9 cellular contexts compared by ENCODE assay signal in the genomic region with DNA sequence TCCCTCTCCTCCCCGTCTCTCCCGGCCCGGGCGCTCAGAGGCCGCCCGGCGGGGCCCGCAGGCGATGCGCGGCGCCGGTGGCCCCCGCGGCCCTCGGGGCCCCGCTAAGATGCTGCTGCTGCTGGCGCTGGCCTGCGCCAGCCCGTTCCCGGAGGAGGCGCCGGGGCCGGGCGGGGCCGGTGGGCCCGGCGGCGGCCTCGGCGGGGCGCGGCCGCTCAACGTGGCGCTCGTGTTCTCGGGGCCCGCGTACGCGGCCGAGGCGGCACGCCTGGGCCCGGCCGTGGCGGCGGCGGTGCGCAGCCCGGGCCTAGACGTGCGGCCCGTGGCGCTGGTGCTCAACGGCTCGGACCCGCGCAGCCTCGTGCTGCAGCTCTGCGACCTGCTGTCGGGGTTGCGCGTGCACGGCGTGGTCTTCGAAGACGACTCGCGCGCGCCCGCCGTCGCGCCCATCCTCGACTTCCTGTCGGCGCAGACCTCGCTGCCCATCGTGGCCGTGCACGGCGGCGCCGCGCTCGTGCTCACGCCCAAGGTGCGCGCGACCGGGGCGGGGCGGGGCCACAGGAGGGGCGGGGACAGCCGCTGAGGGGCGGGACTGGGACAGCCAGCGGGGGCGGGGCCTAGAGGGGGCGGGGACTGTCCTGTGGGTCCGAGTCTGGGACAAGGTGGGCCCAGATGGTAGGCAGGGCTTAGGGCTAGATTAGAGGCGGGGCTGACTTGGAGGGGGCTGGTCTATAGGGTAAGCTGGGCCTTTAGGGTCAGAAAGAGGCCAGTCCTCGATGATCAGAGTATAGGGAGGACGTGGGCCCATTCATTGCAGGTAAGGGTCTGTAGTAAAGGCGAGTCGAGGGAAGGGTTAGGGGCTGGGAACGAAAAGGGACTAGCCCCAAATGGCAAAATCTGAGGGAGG. TPM values are rescaled to one million over a fixed set of nuclear protein-coding genes. Genes with fewer than 3 reads are reported as not detected.
A peak's percentile ranks its signal among the peaks of the same experiment; 100 is the strongest.
DNase-seq lines count a peak whose midpoint lies in the region; ATAC-seq, FAIRE-seq and TF ChIP-seq lines count a peak whose summit lies in the region.
"Had no signal": no experiment of that assay in that cellular context is flagged by ENCODE, and none has a peak within 500 bp of the region (broad histone marks: within the 10 kb centered on the region; RNA-seq: fewer than 3 reads in every experiment).

No MANE protein-coding gene starts in this region.

- peak overlapping the region; percentile 91 for H3K27ac Mint-ChIP-seq in chondrocyte (ENCODE audit: unreplicated experiment)

- no peaks in the 10 kb centered on the region for H3K9me3 ChIP-seq in GM23248 (ENCODE audit: low read depth)
- H3K9me3 ChIP-seq in HepG2 (ENCODE audit: low read length): no peaks in the 10 kb centered on the region

- H3K27ac ChIP-seq in GM23248: peak overlapping the region; percentile 91
- no peak overlapping the region for H3K27ac ChIP-seq in HepG2 (ENCODE audit: extremely low read length, insufficient read depth, low read length)

- no peaks in the 10 kb centered on the region for H3K9me3 Mint-ChIP-seq in chondrocyte (ENCODE audit: low read depth)

- DNase-seq in COR-L47 (lab: John Stamatoyannopoulos, UW): peak; percentile 78
- DNase-seq in GM23248: peak; percentile 93
- DNase-seq in NCI-H2029 treated with DMSO at 0.1 percent for 48 hours (lab: John Stamatoyannopoulos, UW): peak; percentile 32
- peak; percentile 82 for DNase-seq in activated CD4-positive, CD25-positive, alpha-beta regulatory T cell treated with anti-CD3 and anti-CD28 coated beads, Interleukin-2, amount 50 U/mL, for 72 hours
- no peak for DNase-seq in chondrocyte (ENCODE audit: low spot score)
- peak; percentile 44 for DNase-seq in HepG2 (ENCODE audit: low spot score)
- peak; percentile 67 to 68 (median 68) for DNase-seq in stimulated activated CD4-positive, alpha-beta T cell treated with anti-CD3 and anti-CD28 coated beads, TNF-alpha, amount 100 ng/mL, for 4 hours (ENCODE audit: low read depth in 3 of 3)

- no peaks in the 10 kb centered on the region for H3K9me2 ChIP-seq in GM23248 (ENCODE audit: insufficient read depth)

- peak overlapping the region; percentile 98 for H3K4me2 ChIP-seq in GM23248 (ENCODE audit: unreplicated experiment)
- H3K4me2 ChIP-seq in HepG2 (ENCODE audit: low read depth, low read length): peak overlapping the region; percentile 81

- H3K9ac ChIP-seq in GM23248: peak overlapping the region; percentile 99
- H3K9ac ChIP-seq in HepG2 (ENCODE audit: insufficient read depth, low read depth, low read length): peak overlapping the region; percentile 49

- H3F3A ChIP-seq in GM23248 (ENCODE audit: insufficient read depth): peaks cover 19% of the 10 kb centered on the region

- H3K36me3 ChIP-seq in GM23248 (ENCODE audit: low read depth) (no peaks in the 10 kb centered on the region), HepG2 (replicated peaks in 1 of 2; ENCODE audit: control insufficient read depth in 1 of 2, insufficient read depth in 2 of 2, low read length in 2 of 2) (no peaks in the 10 kb centered on the region)

- CTCF ChIA-PET in HepG2 (lab: Yijun Ruan, JAX; ENCODE audit: low intra/inter-chr PET ratio, low total read pairs): no interaction called here

- BruUV-seq in HepG2 (replicated peaks; lab: Mats Ljungman, UMichigan): no TSS peak

- H4K20me1 ChIP-seq in GM23248 (ENCODE audit: insufficient read depth): no peaks in the 10 kb centered on the region
- H4K20me1 ChIP-seq in HepG2 (ENCODE audit: insufficient read depth, low read length): no peaks in the 10 kb centered on the region

- H3K4me1 ChIP-seq in GM23248 (ENCODE audit: insufficient read depth) (peaks cover 11% of the 10 kb centered on the region), HepG2 (ENCODE audit: insufficient read depth, low read length) (peaks cover 62% of the 10 kb centered on the region)

- peak overlapping the region; percentile 94 for H3K4me3 Mint-ChIP-seq in chondrocyte (ENCODE audit: unreplicated experiment)

- no peak for FAIRE-seq in HepG2 (lab: Jason Lieb, UNC)

- POLR2A ChIA-PET in HepG2 (lab: Yijun Ruan, JAX): no interaction called here

- H2AFZ ChIP-seq in GM23248: peak overlapping the region; percentile 90
- no peak overlapping the region for H2AFZ ChIP-seq in HepG2 (ENCODE audit: low read length)

- no peak for TF ChIP-seq EP300 in HepG2 (IDR thresholded peaks at IDR 0.05; ENCODE audit: low read depth in 2 of 2, low read length in 2 of 2)
- no peak for TF ChIP-seq EP300 in HepG2 (CRISPR knock-in tag; IDR thresholded peaks at IDR 0.05; ENCODE audit: borderline replicate concordance)

- 8 to 11% methylated on average over 50 to 97 of the region's 109 CpGs for WGBS in GM23248 (ENCODE audit: low coverage in 1 of 2, low lambda C conversion rate in 2 of 2, missing lambda C conversion rate in 2 of 2), 2 experiments
- 40% methylated on average over 70 of the region's 109 CpGs for WGBS in HepG2 (ENCODE audit: low lambda C conversion rate)

- no peaks in the 10 kb centered on the region for H3K36me3 Mint-ChIP-seq in chondrocyte (ENCODE audit: low read depth)

- H3K4me3 ChIP-seq in GM23248 (peak overlapping the region; percentile 92), HepG2 (replicated peaks in 1 of 3; ENCODE audit: insufficient read depth in 1 of 3, low read depth in 2 of 3, low read length in 3 of 3) (peak overlapping the region; percentile 38 to 69 (median 40))

- no peak for TF ChIP-seq RAD21 in HepG2 (CRISPR knock-in tag; IDR thresholded peaks at IDR 0.05)

- TF ChIP-seq POLR2A in HepG2 (IDR thresholded peaks at IDR 0.05; ENCODE audit: insufficient read depth in 1 of 2, low read depth in 2 of 2, low read length in 2 of 2): peak in 1 of 2 experiments; percentile 51; a peak in 3 of 4 replicates

- in situ Hi-C loops in GM23248 (cut with MboI): no loop called here
- in situ Hi-C loops in HepG2 (cut with HindIII; ENCODE audit: extremely low pct_ligation_motif_present, low pct_unique_long_range_greater_than_20kb): no loop called here

- ATAC-seq in HepG2 (peak; percentile 25), GM19395 (IDR thresholded peaks at IDR 0.05; ENCODE audit: unreplicated experiment) (no peak)

- H3K27me3 ChIP-seq in GM23248 (replicated peaks; ENCODE audit: insufficient read depth) (peaks cover 3% of the 10 kb centered on the region; the same call in 1 of the 2 replicates), HepG2 (ENCODE audit: control insufficient read depth in 1 of 2, insufficient read depth in 2 of 2, low read length in 2 of 2) (peaks cover 9 to 40% of the 10 kb centered on the region in 2 experiments)

- peaks cover 47% of the 10 kb centered on the region for H3K4me1 Mint-ChIP-seq in chondrocyte (ENCODE audit: low read depth)

- no peaks in the 10 kb centered on the region for H3K27me3 Mint-ChIP-seq in chondrocyte (ENCODE audit: low read depth)

- TF ChIP-seq CTCF in chondrocyte (IDR thresholded peaks at IDR 0.05): no peak
- no peak for TF ChIP-seq CTCF in HepG2 (CRISPR knock-in tag; IDR thresholded peaks at IDR 0.05)

- H3K79me2 ChIP-seq in GM23248 (ENCODE audit: insufficient read depth): no peaks in the 10 kb centered on the region
- no peaks in the 10 kb centered on the region for H3K79me2 ChIP-seq in HepG2 (ENCODE audit: insufficient read depth, low read length)

- intact Hi-C loops in HepG2 (cut with micrococcal nuclease; ENCODE audit: unreplicated experiment): no loop called here

RNA-seq across cellular contexts. Expression of gene GRIN2D, which starts 5.1 kb away (rescaled TPM):
- 0.54 and 0.76 TPM in 2 replicates for total RNA-seq in GM23248 (2014; rRNA removed; shearing (Covaris generic))
- 0.10 and 0.22 TPM in 2 replicates for polyA plus RNA-seq in GM23248 (2016; fragmentation: Nextera tagmentation; extraction: Ambion mirVana)
- total RNA-seq in chondrocyte: 2.4 to 5.1 TPM (median 4.9 TPM) in 3 replicates
- 0.02 TPM in 1 of 2 replicates, not detected in the other for total RNA-seq in HepG2 (2016; rRNA removed; fragmentation: Illumina TruSeq; extraction: Trizol)
- total RNA-seq in HepG2 (2016; cell fraction: cytosol; rRNA removed; fragmentation: Illumina TruSeq; extraction: Trizol; ENCODE audit: low read depth): under 0.01 TPM in 1 of 2 replicates, not detected in the other
- 0.04 TPM in 1 of 2 replicates, not detected in the other for total RNA-seq in HepG2 (2016; cell fraction: insoluble cytoplasmic fraction; rRNA removed; fragmentation: Illumina TruSeq; extraction: Trizol)
- 0.03 and 0.06 TPM in 2 replicates for total RNA-seq in HepG2 (2016; cell fraction: membrane; rRNA removed; fragmentation: Illumina TruSeq; extraction: Trizol)
- total RNA-seq in HepG2 (2016; cell fraction: nucleus; rRNA removed; fragmentation: Illumina TruSeq; extraction: Trizol): 0.09 and 0.22 TPM in 2 replicates
- 0.08 and 0.13 TPM in 2 replicates for polyA plus RNA-seq in HepG2 (2011; rRNA removed)
- polyA plus RNA-seq in HepG2 (2011; cell fraction: cytosol; rRNA removed): 0.05 and 0.06 TPM in 2 replicates
- polyA plus RNA-seq in HepG2 (2011; cell fraction: nucleus; rRNA removed): 0.43 and 0.61 TPM in 2 replicates
- polyA plus RNA-seq in HepG2 (2012): 0.29 and 0.34 TPM in 2 replicates
- 0.03 TPM in 2 replicates for polyA plus RNA-seq in HepG2 (2016; cell fraction: cytosol; fragmentation: Illumina TruSeq; extraction: Trizol; ENCODE audit: low read depth)
- 0.05 and 0.13 TPM in 2 replicates for polyA plus RNA-seq in HepG2 (2016; cell fraction: insoluble cytoplasmic fraction; fragmentation: Illumina TruSeq; extraction: Trizol; ENCODE audit: low read depth)
- polyA plus RNA-seq in HepG2 (2016; cell fraction: membrane; fragmentation: Illumina TruSeq; extraction: Trizol; ENCODE audit: low read depth): 0.07 TPM in 1 of 2 replicates, not detected in the other
- polyA plus RNA-seq in HepG2 (2016; cell fraction: nucleus; fragmentation: Illumina TruSeq; extraction: Trizol; ENCODE audit: insufficient read depth, low read depth): 0.31 TPM in 2 replicates
- 0.40 and 0.44 TPM in 2 replicates for polyA minus RNA-seq in HepG2 (2011; rRNA and poly(A)+ RNA removed; ENCODE audit: low replicate concordance)
- polyA minus RNA-seq in HepG2 (2011; cell fraction: cytosol; rRNA and poly(A)+ RNA removed): 0.10 and 0.26 TPM in 2 replicates
- 0.12 and 0.13 TPM in 2 replicates for polyA minus RNA-seq in HepG2 (2011; cell fraction: nucleus; rRNA and poly(A)+ RNA removed)

RNA-seq across cellular contexts. Expression of gene KDELR1, which starts 7.2 kb away (rescaled TPM):
- 126 and 170 TPM in 2 replicates for total RNA-seq in GM23248 (2014; rRNA removed; shearing (Covaris generic))
- polyA plus RNA-seq in GM23248 (2016; fragmentation: Nextera tagmentation; extraction: Ambion mirVana): 231 and 242 TPM in 2 replicates
- 251 to 261 TPM (median 251 TPM) in 3 replicates for total RNA-seq in chondrocyte
- total RNA-seq in HepG2 (2016; rRNA removed; fragmentation: Illumina TruSeq; extraction: Trizol): 70.8 and 134 TPM in 2 replicates
- 55.9 and 57.5 TPM in 2 replicates for total RNA-seq in HepG2 (2016; cell fraction: cytosol; rRNA removed; fragmentation: Illumina TruSeq; extraction: Trizol; ENCODE audit: low read depth)
- 61.8 and 132 TPM in 2 replicates for total RNA-seq in HepG2 (2016; cell fraction: insoluble cytoplasmic fraction; rRNA removed; fragmentation: Illumina TruSeq; extraction: Trizol)
- 111 and 112 TPM in 2 replicates for total RNA-seq in HepG2 (2016; cell fraction: membrane; rRNA removed; fragmentation: Illumina TruSeq; extraction: Trizol)
- 125 and 150 TPM in 2 replicates for total RNA-seq in HepG2 (2016; cell fraction: nucleus; rRNA removed; fragmentation: Illumina TruSeq; extraction: Trizol)
- polyA plus RNA-seq in HepG2 (2011; rRNA removed): 185 and 212 TPM in 2 replicates
- polyA plus RNA-seq in HepG2 (2011; cell fraction: cytosol; rRNA removed): 168 and 179 TPM in 2 replicates
- polyA plus RNA-seq in HepG2 (2011; cell fraction: nucleus; rRNA removed): 94.7 and 95.7 TPM in 2 replicates
- 187 and 197 TPM in 2 replicates for polyA plus RNA-seq in HepG2 (2012)
- polyA plus RNA-seq in HepG2 (2016; cell fraction: cytosol; fragmentation: Illumina TruSeq; extraction: Trizol; ENCODE audit: low read depth): 130 and 136 TPM in 2 replicates
- polyA plus RNA-seq in HepG2 (2016; cell fraction: insoluble cytoplasmic fraction; fragmentation: Illumina TruSeq; extraction: Trizol; ENCODE audit: low read depth): 151 and 179 TPM in 2 replicates
- 209 and 221 TPM in 2 replicates for polyA plus RNA-seq in HepG2 (2016; cell fraction: membrane; fragmentation: Illumina TruSeq; extraction: Trizol; ENCODE audit: low read depth)
- 421 and 451 TPM in 2 replicates for polyA plus RNA-seq in HepG2 (2016; cell fraction: nucleus; fragmentation: Illumina TruSeq; extraction: Trizol; ENCODE audit: insufficient read depth, low read depth)
- 143 and 261 TPM in 2 replicates for polyA minus RNA-seq in HepG2 (2011; rRNA and poly(A)+ RNA removed; ENCODE audit: low replicate concordance)
- polyA minus RNA-seq in HepG2 (2011; cell fraction: cytosol; rRNA and poly(A)+ RNA removed): 129 and 135 TPM in 2 replicates
- polyA minus RNA-seq in HepG2 (2011; cell fraction: nucleus; rRNA and poly(A)+ RNA removed): 29.5 and 36.8 TPM in 2 replicates

RNA-seq across cellular contexts. Expression of gene SYNGR4, which starts 34.4 kb away (rescaled TPM):
- total RNA-seq in GM23248 (2014; rRNA removed; shearing (Covaris generic)): not detected in 2 replicates
- polyA plus RNA-seq in GM23248 (2016; fragmentation: Nextera tagmentation; extraction: Ambion mirVana) (not detected in 2 replicates), HepG2 (2011; rRNA removed) (not detected in 2 replicates)
- total RNA-seq in chondrocyte (not detected in 3 replicates), HepG2 (2016; rRNA removed; fragmentation: Illumina TruSeq; extraction: Trizol) (not detected in 2 replicates)
- total RNA-seq in HepG2 (2016; cell fraction: cytosol; rRNA removed; fragmentation: Illumina TruSeq; extraction: Trizol; ENCODE audit: low read depth): not detected in 2 replicates
- total RNA-seq in HepG2 (2016; cell fraction: insoluble cytoplasmic fraction; rRNA removed; fragmentation: Illumina TruSeq; extraction: Trizol): not detected in 2 replicates
- not detected in 2 replicates for total RNA-seq in HepG2 (2016; cell fraction: membrane; rRNA removed; fragmentation: Illumina TruSeq; extraction: Trizol)
- not detected in 2 replicates for total RNA-seq in HepG2 (2016; cell fraction: nucleus; rRNA removed; fragmentation: Illumina TruSeq; extraction: Trizol)
- not detected in 2 replicates for polyA plus RNA-seq in HepG2 (2011; cell fraction: cytosol; rRNA removed)
- polyA plus RNA-seq in HepG2 (2011; cell fraction: nucleus; rRNA removed): not detected in 2 replicates
- not detected in 2 replicates for polyA plus RNA-seq in HepG2 (2012)
- not detected in 2 replicates for polyA plus RNA-seq in HepG2 (2016; cell fraction: cytosol; fragmentation: Illumina TruSeq; extraction: Trizol; ENCODE audit: low read depth)
- not detected in 2 replicates for polyA plus RNA-seq in HepG2 (2016; cell fraction: insoluble cytoplasmic fraction; fragmentation: Illumina TruSeq; extraction: Trizol; ENCODE audit: low read depth)
- not detected in 2 replicates for polyA plus RNA-seq in HepG2 (2016; cell fraction: membrane; fragmentation: Illumina TruSeq; extraction: Trizol; ENCODE audit: low read depth)
- not detected in 2 replicates for polyA plus RNA-seq in HepG2 (2016; cell fraction: nucleus; fragmentation: Illumina TruSeq; extraction: Trizol; ENCODE audit: insufficient read depth, low read depth)
- 1.4 TPM in 1 of 2 replicates, not detected in the other for polyA minus RNA-seq in HepG2 (2011; rRNA and poly(A)+ RNA removed; ENCODE audit: low replicate concordance)
- polyA minus RNA-seq in HepG2 (2011; cell fraction: cytosol; rRNA and poly(A)+ RNA removed): not detected in 2 replicates
- not detected in 2 replicates for polyA minus RNA-seq in HepG2 (2011; cell fraction: nucleus; rRNA and poly(A)+ RNA removed)
- total RNA-seq: T-helper 2 cell treated with Interferon-gamma antibody and Interleukin-4, amounts not matched to agents 100 ng/mL and 5 ng/mL, for 36 hours had no signal

RNA-seq across cellular contexts. Expression of gene TMEM143, which starts 34.8 kb away (rescaled TPM):
- total RNA-seq in GM23248 (2014; rRNA removed; shearing (Covaris generic)): 7.6 and 27.1 TPM in 2 replicates
- polyA plus RNA-seq in GM23248 (2016; fragmentation: Nextera tagmentation; extraction: Ambion mirVana) (8.6 and 9.9 TPM in 2 replicates), HepG2 (2011; rRNA removed) (10.8 and 11.3 TPM in 2 replicates)
- total RNA-seq in chondrocyte (5.4 to 14.0 TPM (median 10.1 TPM) in 3 replicates), HepG2 (2016; rRNA removed; fragmentation: Illumina TruSeq; extraction: Trizol) (4.7 and 7.7 TPM in 2 replicates)
- total RNA-seq in HepG2 (2016; cell fraction: cytosol; rRNA removed; fragmentation: Illumina TruSeq; extraction: Trizol; ENCODE audit: low read depth): 6.3 and 6.6 TPM in 2 replicates
- 5.2 and 7.2 TPM in 2 replicates for total RNA-seq in HepG2 (2016; cell fraction: insoluble cytoplasmic fraction; rRNA removed; fragmentation: Illumina TruSeq; extraction: Trizol)
- total RNA-seq in HepG2 (2016; cell fraction: membrane; rRNA removed; fragmentation: Illumina TruSeq; extraction: Trizol): 8.4 and 8.9 TPM in 2 replicates
- 12.3 and 12.5 TPM in 2 replicates for total RNA-seq in HepG2 (2016; cell fraction: nucleus; rRNA removed; fragmentation: Illumina TruSeq; extraction: Trizol)
- polyA plus RNA-seq in HepG2 (2011; cell fraction: cytosol; rRNA removed): 4.8 and 6.8 TPM in 2 replicates
- polyA plus RNA-seq in HepG2 (2011; cell fraction: nucleus; rRNA removed): 44.7 and 61.9 TPM in 2 replicates
- polyA plus RNA-seq in HepG2 (2012): 6.3 and 8.2 TPM in 2 replicates
- 5.4 and 9.0 TPM in 2 replicates for polyA plus RNA-seq in HepG2 (2016; cell fraction: cytosol; fragmentation: Illumina TruSeq; extraction: Trizol; ENCODE audit: low read depth)
- 7.0 and 9.4 TPM in 2 replicates for polyA plus RNA-seq in HepG2 (2016; cell fraction: insoluble cytoplasmic fraction; fragmentation: Illumina TruSeq; extraction: Trizol; ENCODE audit: low read depth)
- 8.9 and 11.6 TPM in 2 replicates for polyA plus RNA-seq in HepG2 (2016; cell fraction: membrane; fragmentation: Illumina TruSeq; extraction: Trizol; ENCODE audit: low read depth)
- polyA plus RNA-seq in HepG2 (2016; cell fraction: nucleus; fragmentation: Illumina TruSeq; extraction: Trizol; ENCODE audit: insufficient read depth, low read depth): 30.1 and 34.3 TPM in 2 replicates
- polyA minus RNA-seq in HepG2 (2011; rRNA and poly(A)+ RNA removed; ENCODE audit: low replicate concordance): 13.7 and 18.8 TPM in 2 replicates
- 10.2 and 11.4 TPM in 2 replicates for polyA minus RNA-seq in HepG2 (2011; cell fraction: cytosol; rRNA and poly(A)+ RNA removed)
- 10.4 and 12.7 TPM in 2 replicates for polyA minus RNA-seq in HepG2 (2011; cell fraction: nucleus; rRNA and poly(A)+ RNA removed)

RNA-seq across cellular contexts. Expression of gene GRWD1, which starts 47.2 kb away (rescaled TPM):
- 36.6 and 38.7 TPM in 2 replicates for total RNA-seq in GM23248 (2014; rRNA removed; shearing (Covaris generic))
- 34.1 and 41.5 TPM in 2 replicates for polyA plus RNA-seq in GM23248 (2016; fragmentation: Nextera tagmentation; extraction: Ambion mirVana)
- total RNA-seq in chondrocyte: 20.7 to 31.8 TPM (median 23.6 TPM) in 3 replicates
- total RNA-seq in HepG2 (2016; rRNA removed; fragmentation: Illumina TruSeq; extraction: Trizol): 46.6 and 52.3 TPM in 2 replicates
- 5.2 and 5.4 TPM in 2 replicates for total RNA-seq in HepG2 (2016; cell fraction: cytosol; rRNA removed; fragmentation: Illumina TruSeq; extraction: Trizol; ENCODE audit: low read depth)
- 41.4 and 47.5 TPM in 2 replicates for total RNA-seq in HepG2 (2016; cell fraction: insoluble cytoplasmic fraction; rRNA removed; fragmentation: Illumina TruSeq; extraction: Trizol)
- total RNA-seq in HepG2 (2016; cell fraction: membrane; rRNA removed; fragmentation: Illumina TruSeq; extraction: Trizol): 11.1 and 15.5 TPM in 2 replicates
- 19.7 and 21.0 TPM in 2 replicates for total RNA-seq in HepG2 (2016; cell fraction: nucleus; rRNA removed; fragmentation: Illumina TruSeq; extraction: Trizol)
- 10.8 and 13.4 TPM in 2 replicates for polyA plus RNA-seq in HepG2 (2011; rRNA removed)
- 10.4 and 13.0 TPM in 2 replicates for polyA plus RNA-seq in HepG2 (2011; cell fraction: cytosol; rRNA removed)
- 13.4 and 14.2 TPM in 2 replicates for polyA plus RNA-seq in HepG2 (2011; cell fraction: nucleus; rRNA removed)
- 13.3 and 14.3 TPM in 2 replicates for polyA plus RNA-seq in HepG2 (2012)
- polyA plus RNA-seq in HepG2 (2016; cell fraction: cytosol; fragmentation: Illumina TruSeq; extraction: Trizol; ENCODE audit: low read depth): 4.1 and 4.4 TPM in 2 replicates
- 36.7 and 46.2 TPM in 2 replicates for polyA plus RNA-seq in HepG2 (2016; cell fraction: insoluble cytoplasmic fraction; fragmentation: Illumina TruSeq; extraction: Trizol; ENCODE audit: low read depth)
- polyA plus RNA-seq in HepG2 (2016; cell fraction: membrane; fragmentation: Illumina TruSeq; extraction: Trizol; ENCODE audit: low read depth): 5.9 and 7.9 TPM in 2 replicates
- polyA plus RNA-seq in HepG2 (2016; cell fraction: nucleus; fragmentation: Illumina TruSeq; extraction: Trizol; ENCODE audit: insufficient read depth, low read depth): 23.1 and 26.5 TPM in 2 replicates
- polyA minus RNA-seq in HepG2 (2011; rRNA and poly(A)+ RNA removed; ENCODE audit: low replicate concordance): 25.6 and 30.2 TPM in 2 replicates
- polyA minus RNA-seq in HepG2 (2011; cell fraction: cytosol; rRNA and poly(A)+ RNA removed): 12.1 and 17.9 TPM in 2 replicates
- polyA minus RNA-seq in HepG2 (2011; cell fraction: nucleus; rRNA and poly(A)+ RNA removed): 13.7 and 20.3 TPM in 2 replicates
